In the genomic region with DNA sequence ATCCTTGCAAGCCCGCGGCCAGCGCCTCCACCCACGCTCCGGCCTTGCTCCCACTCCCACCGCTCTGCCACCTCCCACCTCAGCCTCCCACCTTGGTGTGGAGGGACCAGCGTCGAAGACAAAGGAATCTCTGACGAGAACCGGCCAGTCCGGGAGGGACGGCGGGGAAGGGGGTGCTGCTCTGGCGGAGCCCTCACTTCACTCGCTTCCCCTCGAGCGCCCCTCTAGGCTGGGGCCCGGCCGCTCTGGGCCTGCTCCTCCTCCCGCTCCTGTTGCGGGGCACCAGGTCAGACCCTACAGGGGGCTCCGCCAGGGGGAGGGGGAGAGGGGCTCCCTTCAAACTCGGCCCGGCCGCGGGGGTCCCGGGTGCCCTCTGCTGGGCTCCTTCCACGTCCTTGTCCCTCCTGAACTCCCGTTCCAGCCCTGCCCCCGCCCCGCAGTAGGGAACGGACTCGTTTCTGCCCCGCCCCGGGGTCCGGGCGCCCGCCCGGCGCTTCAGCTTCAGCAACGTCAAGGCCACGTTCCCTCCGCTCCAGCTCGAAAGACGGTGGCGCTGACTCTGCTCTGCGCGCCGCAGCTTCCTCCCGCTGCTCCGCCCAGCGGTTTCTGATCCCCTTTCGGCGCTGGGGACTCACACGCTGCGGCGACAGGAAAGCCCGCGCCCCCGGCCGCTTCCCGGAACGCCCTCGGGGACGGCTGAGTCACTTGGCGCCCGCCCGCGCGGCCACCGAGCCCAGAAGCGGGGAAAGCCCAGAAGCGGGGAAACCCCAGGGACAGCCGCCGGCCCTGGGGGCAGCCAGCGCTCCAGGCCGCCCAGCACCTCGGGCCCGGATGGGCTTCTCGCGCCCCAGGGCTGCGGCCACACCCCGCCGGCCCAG, we compare ENCODE assay signal across 8 cellular contexts. TPM values are rescaled to one million over a fixed set of nuclear protein-coding genes. Genes with fewer than 3 reads are reported as not detected.
DNase-seq lines count a peak whose midpoint lies in the region; ATAC-seq and TF ChIP-seq lines count a peak whose summit lies in the region.

No MANE protein-coding gene starts in this region.

- no peaks in the 10 kb centered on the region for H3K79me2 ChIP-seq in PC-9 (ENCODE audit: low read depth)

- peak overlapping the region; percentile 90 for H2AFZ ChIP-seq in PC-9

- no peaks in the 10 kb centered on the region for H4K20me1 ChIP-seq in PC-9 (ENCODE audit: insufficient read depth)

- H3K36me3 ChIP-seq in PC-9 (ENCODE audit: low read depth) (no peaks in the 10 kb centered on the region), esophagus squamous epithelium (no peaks in the 10 kb centered on the region)

- DNase-seq in DMS153 treated with DMSO at 0.1 percent for 48 hours (lab: John Stamatoyannopoulos, UW; ENCODE audit: unreplicated experiment) (peak; percentile 44), HuH-7.5 (ENCODE audit: low spot score) (peak; percentile 71), PC-9 (peak; percentile 75 to 85), esophagus squamous epithelium (lab: John Stamatoyannopoulos, UW) (peak; percentile 55), naive B cell (peak; percentile 94)
- peak; percentile 96 for DNase-seq in activated T-cell treated with anti-CD3 and anti-CD28 coated beads, Interleukin-2, amount 50 U/mL, for 4 hours

- H3K27ac ChIP-seq in PC-9 (peak overlapping the region; percentile 73), esophagus squamous epithelium (peak overlapping the region; percentile 81 to 96 (median 94))

- H3K9me3 Mint-ChIP-seq in activated T-cell treated with anti-CD3 and anti-CD28 coated beads, Interleukin-2, amount 50 U/mL, for 4 hours = no peaks in the 10 kb centered on the region
- H3K9me3 Mint-ChIP-seq in naive B cell = no peaks in the 10 kb centered on the region
- H3K9me3 Mint-ChIP-seq in stimulated activated memory B cell treated with anti-CD40 and anti-IgM and Interleukin-4, amounts not matched to agents 10 μg/mL and 1 μg/mL and 100 μg/mL, for 72 hours = no peaks in the 10 kb centered on the region

- 0% methylated on average over 6 to 7 of the region's 84 CpGs for WGBS in esophagus squamous epithelium, 2 donors

- peaks cover 17% of the 10 kb centered on the region; the same call in 1 of the 2 replicates for H3F3A ChIP-seq in PC-9 (ENCODE audit: insufficient read depth, low read depth)

- TF ChIP-seq CTCF in PC-9 (conservative IDR thresholded peaks at IDR 0.05) = no peak; the same call in 1 of the 2 replicates
- no peak for TF ChIP-seq CTCF in esophagus squamous epithelium (IDR thresholded peaks at IDR 0.05)

- no peaks in the 10 kb centered on the region for H3K27me3 Mint-ChIP-seq in activated T-cell treated with anti-CD3 and anti-CD28 coated beads, Interleukin-2, amount 50 U/mL, for 4 hours (ENCODE audit: low read depth)
- no peaks in the 10 kb centered on the region for H3K27me3 Mint-ChIP-seq in naive B cell
- H3K27me3 Mint-ChIP-seq in stimulated activated memory B cell treated with anti-CD40 and anti-IgM and Interleukin-4, amounts not matched to agents 10 μg/mL and 1 μg/mL and 100 μg/mL, for 72 hours = no peaks in the 10 kb centered on the region

- peak overlapping the region; percentile 39 to 98 (median 92) for H3K27ac Mint-ChIP-seq in naive B cell
- H3K27ac Mint-ChIP-seq in stimulated activated memory B cell treated with anti-CD40 and anti-IgM and Interleukin-4, amounts not matched to agents 10 μg/mL and 1 μg/mL and 100 μg/mL, for 72 hours = peak overlapping the region; percentile 90

- BruUV-seq in PC-9 (replicated peaks; lab: Mats Ljungman, UMichigan) = no TSS peak

- H3K4me1 Mint-ChIP-seq in activated T-cell treated with anti-CD3 and anti-CD28 coated beads, Interleukin-2, amount 50 U/mL, for 4 hours (ENCODE audit: low read depth) = peaks cover 47% of the 10 kb centered on the region
- peaks cover 10 to 25% (median 15%) of the 10 kb centered on the region in 3 donors for H3K4me1 Mint-ChIP-seq in naive B cell
- H3K4me1 Mint-ChIP-seq in stimulated activated memory B cell treated with anti-CD40 and anti-IgM and Interleukin-4, amounts not matched to agents 10 μg/mL and 1 μg/mL and 100 μg/mL, for 72 hours = peaks cover 80% of the 10 kb centered on the region

- H3K9me3 ChIP-seq in PC-9 (ENCODE audit: insufficient read depth, low read depth) (no peaks in the 10 kb centered on the region), esophagus squamous epithelium (no peaks in the 10 kb centered on the region)

- ATAC-seq in GM21528 (IDR thresholded peaks at IDR 0.05; ENCODE audit: low FRiP score, unreplicated experiment) (peak; percentile 93), naive B cell (ENCODE audit: low read depth in 2 of 2) (peak; percentile 86 to 88)
- peak; percentile 96 to 98 for ATAC-seq in activated T-cell treated with anti-CD3 and anti-CD28 coated beads, Interleukin-2, amount 50 U/mL, for 4 hours
- ATAC-seq in stimulated activated memory B cell treated with anti-CD40 and anti-IgM and Interleukin-4, amounts not matched to agents 10 μg/mL and 1 μg/mL and 100 μg/mL, for 72 hours = peak; percentile 97

- H3K9me2 ChIP-seq in PC-9 (ENCODE audit: insufficient read depth) = no peaks in the 10 kb centered on the region

- H3K36me3 Mint-ChIP-seq in activated T-cell treated with anti-CD3 and anti-CD28 coated beads, Interleukin-2, amount 50 U/mL, for 4 hours (ENCODE audit: insufficient read depth) = no peaks in the 10 kb centered on the region
- no peaks in the 10 kb centered on the region for H3K36me3 Mint-ChIP-seq in naive B cell
- peaks cover 7% of the 10 kb centered on the region for H3K36me3 Mint-ChIP-seq in stimulated activated memory B cell treated with anti-CD40 and anti-IgM and Interleukin-4, amounts not matched to agents 10 μg/mL and 1 μg/mL and 100 μg/mL, for 72 hours

- H3K4me2 ChIP-seq in PC-9 = peak overlapping the region; percentile 90

- POLR2A ChIA-PET in PC-9 (lab: Charles Lee; ENCODE audit: unreplicated experiment) = interaction anchor here (0.5 to 0.7 kb wide), 3 partner anchors 175 to 1174 kb away, joined by 3 to 12 read pairs (median 4); a partner anchor contains a TSS

- CTCF ChIA-PET in PC-9 (lab: Charles Lee) = interaction anchor here (0.7 to 1.3 kb wide), 2 partner anchors 57 to 82 kb away, joined by 3 read pairs; a partner anchor contains a TSS

- H3K4me1 ChIP-seq in PC-9 (replicated peaks; ENCODE audit: insufficient read depth) (peaks cover 15% of the 10 kb centered on the region), esophagus squamous epithelium (peaks cover 5 to 24% (median 16%) of the 10 kb centered on the region in 3 donors)

- intact Hi-C loops in PC-9 (cut with micrococcal nuclease; ENCODE audit: unreplicated experiment) (loop anchor here (2.0 kb wide), 2 partner anchors 28 to 82 kb away; a partner anchor contains a TSS), esophagus squamous epithelium (cut with DNase I) (no loop called here)

- TF ChIP-seq POLR2A in esophagus squamous epithelium (IDR thresholded peaks at IDR 0.05) = peak in 3 of 4 donors; percentile 6 to 68 (median 64)

- peak overlapping the region; percentile 88 for H3K4me3 Mint-ChIP-seq in activated T-cell treated with anti-CD3 and anti-CD28 coated beads, Interleukin-2, amount 50 U/mL, for 4 hours
- H3K4me3 Mint-ChIP-seq in naive B cell = peak overlapping the region; percentile 89 to 94 (median 93)
- H3K4me3 Mint-ChIP-seq in stimulated activated memory B cell treated with anti-CD40 and anti-IgM and Interleukin-4, amounts not matched to agents 10 μg/mL and 1 μg/mL and 100 μg/mL, for 72 hours = peak overlapping the region; percentile 89

- peak overlapping the region; percentile 81 for H3K4me3 ChIP-seq in PC-9
- peak overlapping the region; percentile 52 to 80 (median 70) for H3K4me3 ChIP-seq in esophagus squamous epithelium

- H3K27me3 ChIP-seq in PC-9 (ENCODE audit: insufficient read depth, low read depth) (no peaks in the 10 kb centered on the region), esophagus squamous epithelium (no peaks in the 10 kb centered on the region)

RNA-seq across cellular contexts. Expression of a gene that starts 28.6 kb away (rescaled TPM):
- total RNA-seq in PC-9 (2021) = 0.48 and 0.58 TPM in 2 replicates
- 10 to 100 TPM; 16.0 to 22.0 (median 17.2) TPM for total RNA-seq in activated T-cell treated with anti-CD3 and anti-CD28 coated beads, Interleukin-2, amount 50 U/mL, for 4 hours
- 1 to 10 TPM; 2.7 to 9.3 (median 7.6) TPM for total RNA-seq in esophagus squamous epithelium
- polyA plus RNA-seq in naive B cell (ENCODE audit: low read depth in 6 of 6) = 1 to 10 TPM in 1 of 6 donors, under 1 TPM in 4, not detected in 1; 0.54 to 1.5 (median 0.83) TPM

Comparison
In these comparisons a context has a peak if more than half of its experiments do, and no peak if none do; other contexts are left out.
1. Peak in every context shown above with its lines: DNase-seq, ATAC-seq, H3K4me3 ChIP-seq and H3K27ac ChIP-seq.
2. DNase-seq: peak in every context shown above with its lines; median percentile 96 in activated T-cell treated with anti-CD3 and anti-CD28 coated beads, Interleukin-2, amount 50 U/mL, for 4 hours; 94 in naive B cell; 80 in PC-9; 71 in HuH-7.5; 55 in esophagus squamous epithelium; 44 in DMS153 treated with DMSO at 0.1 percent for 48 hours.